In genomic region chr15:90840157-90840855, GRCh38 we compare ENCODE assay signal across 10 cellular contexts. TPM values are rescaled to one million over a fixed set of nuclear protein-coding genes. Genes with fewer than 3 reads are reported as not detected.
DNase-seq lines count a peak whose midpoint lies in the region; ATAC-seq and TF ChIP-seq lines count a peak whose summit lies in the region.
"Had no signal": no experiment of that assay in that cellular context is flagged by ENCODE, and none has a peak within 500 bp of the region (broad histone marks: within the 10 kb centered on the region; RNA-seq: fewer than 3 reads in every experiment).

No MANE protein-coding gene starts in this region.

- intact Hi-C loops in activated CD8-positive, alpha-beta T cell treated with anti-CD3 and anti-CD28 coated beads for 36 hours (cut with micrococcal nuclease) = no loop called here
- intact Hi-C loops in left lung (cut with DNase I) = no loop called here

- TF ChIP-seq POLR2A in suprapubic skin (IDR thresholded peaks at IDR 0.05) = no peak

- H3K4me3 ChIP-seq in left lung = peak overlapping the region in 1 of 2 donors; percentile 28
- H3K4me3 ChIP-seq in suprapubic skin = peak overlapping the region; percentile 33

- peaks cover 0 to 71% of the 10 kb centered on the region in 2 donors for H3K4me1 ChIP-seq in left lung
- peaks cover 12% of the 10 kb centered on the region for H3K4me1 ChIP-seq in suprapubic skin

- TF ChIP-seq CTCF in activated CD8-positive, alpha-beta T cell treated with anti-CD3 and anti-CD28 coated beads for 36 hours (IDR thresholded peaks at IDR 0.05) = no peak
- no peak for TF ChIP-seq CTCF in left lung (IDR thresholded peaks at IDR 0.05)
- no peak for TF ChIP-seq CTCF in suprapubic skin (IDR thresholded peaks at IDR 0.05)

- H3K27me3 Mint-ChIP-seq in activated T-cell treated with anti-CD3 and anti-CD28 coated beads, Interleukin-2, amount 50 U/mL, for 4 hours (ENCODE audit: low read depth) = no peaks in the 10 kb centered on the region
- H3K27me3 Mint-ChIP-seq in activated CD8-positive, alpha-beta T cell treated with anti-CD3 and anti-CD28 coated beads for 36 hours = no peaks in the 10 kb centered on the region

- CTCF ChIA-PET in activated CD8-positive, alpha-beta T cell treated with anti-CD3 and anti-CD28 coated beads for 36 hours (lab: Charles Lee) = interaction anchor here (1.0 to 3.3 kb wide), 4 partner anchors 46 to 122 kb away, joined by 3 to 16 read pairs (median 4); no protein-coding TSS in a partner anchor

- H3K27me3 ChIP-seq in left lung (no peaks in the 10 kb centered on the region), suprapubic skin (no peaks in the 10 kb centered on the region)

- no peak for ATAC-seq in activated T-cell treated with anti-CD3 and anti-CD28 coated beads, Interleukin-2, amount 50 U/mL, for 4 hours
- ATAC-seq in activated CD8-positive, alpha-beta T cell treated with anti-CD3 and anti-CD28 coated beads for 36 hours = no peak
- ATAC-seq in left lung (no peak), GM19463 (IDR thresholded peaks at IDR 0.05; ENCODE audit: unreplicated experiment) (no peak)

- no peaks in the 10 kb centered on the region for H3K9me3 ChIP-seq in left lung
- no peaks in the 10 kb centered on the region for H3K9me3 ChIP-seq in suprapubic skin

- H3K4me3 Mint-ChIP-seq in activated T-cell treated with anti-CD3 and anti-CD28 coated beads, Interleukin-2, amount 50 U/mL, for 4 hours = peak overlapping the region; percentile 72
- H3K4me3 Mint-ChIP-seq in activated CD8-positive, alpha-beta T cell treated with anti-CD3 and anti-CD28 coated beads for 36 hours = peak overlapping the region; percentile 63

- no peaks in the 10 kb centered on the region for H3K36me3 Mint-ChIP-seq in activated T-cell treated with anti-CD3 and anti-CD28 coated beads, Interleukin-2, amount 50 U/mL, for 4 hours (ENCODE audit: insufficient read depth)
- H3K36me3 Mint-ChIP-seq in activated CD8-positive, alpha-beta T cell treated with anti-CD3 and anti-CD28 coated beads for 36 hours (ENCODE audit: low read depth) = no peaks in the 10 kb centered on the region

- POLR2A ChIA-PET in activated CD8-positive, alpha-beta T cell treated with anti-CD3 and anti-CD28 coated beads for 36 hours (lab: Charles Lee) = interaction anchor here (0.7 to 4.6 kb wide), 5 partner anchors 10 to 466 kb away, joined by 3 to 27 read pairs (median 5); no protein-coding TSS in a partner anchor

- peaks cover 45% of the 10 kb centered on the region for H3K4me1 Mint-ChIP-seq in activated T-cell treated with anti-CD3 and anti-CD28 coated beads, Interleukin-2, amount 50 U/mL, for 4 hours (ENCODE audit: low read depth)
- H3K4me1 Mint-ChIP-seq in activated CD8-positive, alpha-beta T cell treated with anti-CD3 and anti-CD28 coated beads for 36 hours (ENCODE audit: low read depth) = peaks cover 43% of the 10 kb centered on the region

- H3K36me3 ChIP-seq in left lung (no peaks in the 10 kb centered on the region), suprapubic skin (no peaks in the 10 kb centered on the region)

- H3K9me3 Mint-ChIP-seq in activated T-cell treated with anti-CD3 and anti-CD28 coated beads, Interleukin-2, amount 50 U/mL, for 4 hours = no peaks in the 10 kb centered on the region
- H3K9me3 Mint-ChIP-seq in activated CD8-positive, alpha-beta T cell treated with anti-CD3 and anti-CD28 coated beads for 36 hours = peaks cover 2% of the 10 kb centered on the region

- no peak for TF ChIP-seq EP300 in suprapubic skin (IDR thresholded peaks at IDR 0.05)

- no peak overlapping the region for H3K27ac Mint-ChIP-seq in activated CD8-positive, alpha-beta T cell treated with anti-CD3 and anti-CD28 coated beads for 36 hours

- no peak for DNase-seq in activated T-cell treated with anti-CD3 and anti-CD28 coated beads, Interleukin-2, amount 50 U/mL, for 4 hours
- DNase-seq in activated T-cell treated with anti-CD3 and anti-CD28 coated beads, Interleukin-2, amount 50 U/mL, for 48 hours = no peak
- no peak for DNase-seq in activated CD8-positive, alpha-beta T cell treated with anti-CD3 and anti-CD28 coated beads for 36 hours
- DNase-seq in left lung (peak in 1 of 2 donors; percentile 62), suprapubic skin (ENCODE audit: low spot score in 2 of 2) (no peak), midbrain (lab: John Stamatoyannopoulos, UW) (no peak), NCI-H510A (lab: John Stamatoyannopoulos, UW) (no peak)
- DNase-seq: kidney, NCI-H2029 treated with DMSO at 0.1 percent for 48 hours had no signal

- H3K27ac ChIP-seq in left lung = peak overlapping the region; percentile 26 to 88
- peak overlapping the region; percentile 78 for H3K27ac ChIP-seq in suprapubic skin

- WGBS in suprapubic skin = 94% methylated on average over 18 of the region's 18 CpGs

RNA-seq across cellular contexts. Expression of gene FURIN, which starts 28.1 kb away (rescaled TPM):
- total RNA-seq in activated T-cell treated with anti-CD3 and anti-CD28 coated beads, Interleukin-2, amount 50 U/mL, for 4 hours = 100 to 1,000 TPM; 162 to 242 (median 189) TPM
- total RNA-seq in activated CD8-positive, alpha-beta T cell treated with anti-CD3 and anti-CD28 coated beads for 36 hours = 100 to 1,000 TPM; 111 to 117 TPM
- total RNA-seq in left lung (100 to 1,000 TPM; 114 TPM), suprapubic skin (100 to 1,000 TPM in 2 of 4 donors, 10 to 100 TPM in 2; 61.6 to 120 (median 100) TPM)

RNA-seq across cellular contexts. Expression of gene FES, which starts 44.0 kb away (rescaled TPM):
- 1 to 10 TPM; 3.6 to 8.1 (median 5.8) TPM for total RNA-seq in activated T-cell treated with anti-CD3 and anti-CD28 coated beads, Interleukin-2, amount 50 U/mL, for 4 hours
- total RNA-seq in activated CD8-positive, alpha-beta T cell treated with anti-CD3 and anti-CD28 coated beads for 36 hours = 1 to 10 TPM; 4.1 to 4.6 TPM
- 10 to 100 TPM; 37.6 to 65.2 TPM for total RNA-seq in left lung
- total RNA-seq in suprapubic skin = 10 to 100 TPM in 3 of 4 donors, 1 to 10 TPM in 1; 6.3 to 18.7 (median 11.8) TPM
